Comparison of ENCODE assay signal across 26 cellular contexts in genomic region chr16:19106625-19107020, GRCh38. TPM values are rescaled to one million over a fixed set of nuclear protein-coding genes. Genes with fewer than 3 reads are reported as not detected.
"Had no signal": no experiment of that assay in that cellular context is flagged by ENCODE, and none has a peak within 500 bp of the region (broad histone marks: within the 10 kb centered on the region; RNA-seq: fewer than 3 reads in every experiment).

No MANE protein-coding gene starts in this region.

- H3K27ac Mint-ChIP-seq: endodermal cell; memory B cell; naive thymus-derived CD4-positive, alpha-beta T cell; nephron progenitor cell; stimulated activated effector memory CD8-positive, alpha-beta T cell treated with anti-CD3 and anti-CD28 coated beads, Interleukin-12 subunit alpha, Interleukin-12 subunit beta, amount 100 ng/mL, for 72 hours had no signal

- H3K79me2 ChIP-seq: hepatocyte had no signal

- H3K9me3 ChIP-seq: colonic mucosa, esophagus muscularis mucosa, gastroesophageal sphincter, heart left ventricle, prostate gland, right atrium auricular region, sigmoid colon, stomach, thyroid gland had no signal

- H3K27me3 ChIP-seq: colonic mucosa, esophagus muscularis mucosa, foreskin keratinocyte, gastroesophageal sphincter, heart left ventricle, hepatocyte, right atrium auricular region, stomach, thyroid gland had no signal

- H2AFZ ChIP-seq: hepatocyte had no signal

- H3K27me3 Mint-ChIP-seq: dendritic cell treated with granulocyte-macrophage colony-stimulating factor and Interleukin-4, amounts not matched to agents 40 ng/mL and 50 ng/mL, for 4 days; memory B cell had no signal

- H3K4me3 ChIP-seq: colonic mucosa, esophagus muscularis mucosa, gastroesophageal sphincter, heart left ventricle, hepatocyte, lung, prostate gland, right atrium auricular region, sigmoid colon, stomach, thyroid gland had no signal

- H3K9me3 Mint-ChIP-seq: dendritic cell treated with granulocyte-macrophage colony-stimulating factor and Interleukin-4, amounts not matched to agents 40 ng/mL and 50 ng/mL, for 4 days; endodermal cell; memory B cell; naive thymus-derived CD4-positive, alpha-beta T cell; nephron progenitor cell; stimulated activated effector memory CD8-positive, alpha-beta T cell treated with anti-CD3 and anti-CD28 coated beads, Interleukin-12 subunit alpha, Interleukin-12 subunit beta, amount 100 ng/mL, for 72 hours had no signal

- H3K36me3 Mint-ChIP-seq: memory B cell; naive thymus-derived CD4-positive, alpha-beta T cell; stimulated activated effector memory CD8-positive, alpha-beta T cell treated with anti-CD3 and anti-CD28 coated beads, Interleukin-12 subunit alpha, Interleukin-12 subunit beta, amount 100 ng/mL, for 72 hours had no signal

- H3K36me3 ChIP-seq: colonic mucosa, esophagus muscularis mucosa, gastroesophageal sphincter, heart left ventricle, prostate gland, right atrium auricular region, sigmoid colon, stomach, thyroid gland had no signal

- DNase-seq: colonic mucosa; effector CD8-positive, alpha-beta T cell; endodermal cell; foreskin keratinocyte; midbrain; naive thymus-derived CD4-positive, alpha-beta T cell; nephron progenitor cell; sigmoid colon; stimulated activated CD4-positive, alpha-beta T cell treated with anti-CD3 and anti-CD28 coated beads, Interleukin-2, amount 100 ng/mL, for 24 hours; stimulated activated CD4-positive, alpha-beta T cell treated with anti-CD3 and anti-CD28 coated beads, Interleukin-4, amount 100 ng/mL, for 24 hours; stimulated activated naive CD4-positive, alpha-beta T cell treated with Interleukin-2 at 50 U/mL for 16 hours; stomach; thyroid gland; trophoblast cell had no signal

- FAIRE-seq: kidney had no signal

- H3K4me1 ChIP-seq: colonic mucosa, gastroesophageal sphincter, prostate gland, right atrium auricular region, sigmoid colon, thyroid gland had no signal

- H3K27ac ChIP-seq: colonic mucosa, esophagus muscularis mucosa, gastroesophageal sphincter, prostate gland, right atrium auricular region, sigmoid colon, thyroid gland had no signal

- H3K4me2 ChIP-seq: hepatocyte had no signal

- H3K4me3 Mint-ChIP-seq: endodermal cell; memory B cell; naive thymus-derived CD4-positive, alpha-beta T cell; nephron progenitor cell; stimulated activated effector memory CD8-positive, alpha-beta T cell treated with anti-CD3 and anti-CD28 coated beads, Interleukin-12 subunit alpha, Interleukin-12 subunit beta, amount 100 ng/mL, for 72 hours had no signal

- H3K4me1 Mint-ChIP-seq: memory B cell had no signal

- ATAC-seq: gastroesophageal sphincter; heart left ventricle; left lobe of liver; naive thymus-derived CD4-positive, alpha-beta T cell; stimulated activated effector memory CD8-positive, alpha-beta T cell treated with anti-CD3 and anti-CD28 coated beads, Interleukin-12 subunit alpha, Interleukin-12 subunit beta, amount 100 ng/mL, for 72 hours had no signal

RNA-seq across cellular contexts. Expression of gene ITPRIPL2, which starts 7.1 kb away (rescaled TPM):
- polyA plus RNA-seq: naive thymus-derived CD4-positive, alpha-beta T cell had no signal
